In the genomic region with DNA sequence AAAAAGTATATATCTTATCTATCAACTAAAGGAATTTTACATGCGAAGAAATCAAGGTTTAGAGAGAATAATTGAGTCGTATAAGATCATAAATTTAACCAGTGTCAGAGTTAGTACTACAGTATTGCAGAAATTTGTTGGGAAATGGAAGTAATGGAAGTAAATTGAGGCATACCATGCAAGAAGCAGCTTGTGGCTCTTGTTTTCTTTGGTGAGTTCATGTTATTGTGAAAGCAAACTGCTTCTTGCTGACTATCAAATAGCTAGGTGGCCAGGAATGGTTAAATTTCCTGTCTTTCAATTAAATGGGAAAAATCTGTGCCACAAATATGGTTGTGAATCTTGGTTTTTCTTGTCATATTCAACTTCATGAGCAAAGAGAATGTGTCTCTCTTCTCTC, we compare ENCODE assay signal across 30 cellular contexts.
"Had no signal": no experiment of that assay in that cellular context is flagged by ENCODE, and none has a peak within 500 bp of the region (broad histone marks: within the 10 kb centered on the region; RNA-seq: fewer than 3 reads in every experiment).

No MANE protein-coding gene starts in this region.

- H3K27me3 Mint-ChIP-seq: activated naive CD4-positive, alpha-beta T cell treated with anti-CD3 and anti-CD28 coated beads, Interleukin-2, amount 10 ng/mL, durations not matched to agents 7 days and 5 days had no signal

- H3K4me1 ChIP-seq: SJCRH30 had no signal

- H3K27ac Mint-ChIP-seq: activated CD4-positive, alpha-beta T cell treated with anti-CD3 and anti-CD28 coated beads, Interleukin-2, amount 10 ng/mL, durations not matched to agents 24 days and 14 days; activated CD8-positive, alpha-beta T cell treated with anti-CD3 and anti-CD28 coated beads, Interleukin-2, amount 10 ng/mL, durations not matched to agents 7 days and 5 days; activated naive CD4-positive, alpha-beta T cell treated with anti-CD3 and anti-CD28 coated beads, Interleukin-2, amount 10 ng/mL, durations not matched to agents 7 days and 5 days; activated naive CD8-positive, alpha-beta T cell; activated naive CD8-positive, alpha-beta T cell treated with anti-CD3 and anti-CD28 coated beads, Interleukin-2, amount 50 U/mL, for 24 hours; activated T-cell treated with anti-CD3 and anti-CD28 coated beads, Interleukin-2, amount 50 U/mL, for 24 hours had no signal

- H3K36me3 ChIP-seq: brain microvascular endothelial cell, cardiac muscle cell, SJCRH30, WERI-Rb-1 had no signal

- H3K9me3 ChIP-seq: SJCRH30 had no signal

- H3K27ac ChIP-seq: brain microvascular endothelial cell, KMS-11, SJCRH30, SK-N-MC had no signal

- H3K4me3 ChIP-seq: cardiac muscle cell, SJCRH30, SK-N-MC had no signal

- DNase-seq: activated CD4-positive, alpha-beta T cell treated with anti-CD3 and anti-CD28 coated beads for 1 hour; activated CD4-positive, alpha-beta T cell treated with anti-CD3 and anti-CD28 coated beads, Interleukin-2, amount 10 ng/mL, durations not matched to agents 24 days and 14 days; activated CD4-positive, alpha-beta T cell treated with anti-CD3 and anti-CD28 coated beads, Interleukin-2, amount 50 U/mL, for 48 hours; activated CD4-positive, CD25-positive, alpha-beta regulatory T cell; activated CD8-positive, alpha-beta T cell treated with anti-CD3 and anti-CD28 coated beads, Interleukin-2, amount 10 ng/mL, durations not matched to agents 7 days and 5 days; activated effector memory CD4-positive, alpha-beta T cell treated with Interleukin-2 at 50 U/mL for 16 hours; activated naive CD4-positive, alpha-beta T cell treated with anti-CD3 and anti-CD28 coated beads, Interleukin-2, amount 10 ng/mL, durations not matched to agents 7 days and 5 days; activated naive CD8-positive, alpha-beta T cell treated with anti-CD3 and anti-CD28 coated beads, Interleukin-2, amount 50 U/mL, for 24 hours; activated T-cell treated with anti-CD3 and anti-CD28 coated beads, Interleukin-2, amount 50 U/mL, for 24 hours; aorta; brain microvascular endothelial cell; NCI-H1092 treated with DMSO at 0.1 percent for 48 hours; NCI-H146; NCI-H187; NCI-H2029 treated with DMSO at 0.1 percent for 48 hours; NCI-H2107; NCI-H2171; NCI-H510A; NCI-H526; NCI-H748 treated with DMSO at 0.1 percent for 48 hours; NK-92 treated with Interleukin-12 subunit alpha and Interleukin-12 subunit beta, amount 100 ng/mL, for 24 hours; PC-3; SHP77; SJCRH30; T1000; WERI-Rb-1 had no signal

- H3K4me2 ChIP-seq: KMS-11 had no signal

- H3K9me3 Mint-ChIP-seq: activated CD4-positive, alpha-beta T cell treated with anti-CD3 and anti-CD28 coated beads, Interleukin-2, amount 10 ng/mL, durations not matched to agents 24 days and 14 days; activated naive CD4-positive, alpha-beta T cell treated with anti-CD3 and anti-CD28 coated beads, Interleukin-2, amount 10 ng/mL, durations not matched to agents 7 days and 5 days; activated naive CD8-positive, alpha-beta T cell treated with anti-CD3 and anti-CD28 coated beads, Interleukin-2, amount 50 U/mL, for 24 hours; activated T-cell treated with anti-CD3 and anti-CD28 coated beads, Interleukin-2, amount 50 U/mL, for 24 hours had no signal

- H3K9ac ChIP-seq: KMS-11 had no signal

- H3K27me3 ChIP-seq: brain microvascular endothelial cell, cardiac muscle cell, SJCRH30 had no signal

- H3K4me3 Mint-ChIP-seq: activated CD4-positive, alpha-beta T cell treated with anti-CD3 and anti-CD28 coated beads, Interleukin-2, amount 10 ng/mL, durations not matched to agents 24 days and 14 days; activated CD8-positive, alpha-beta T cell treated with anti-CD3 and anti-CD28 coated beads, Interleukin-2, amount 10 ng/mL, durations not matched to agents 7 days and 5 days; activated naive CD4-positive, alpha-beta T cell treated with anti-CD3 and anti-CD28 coated beads, Interleukin-2, amount 10 ng/mL, durations not matched to agents 7 days and 5 days; activated naive CD8-positive, alpha-beta T cell; activated naive CD8-positive, alpha-beta T cell treated with anti-CD3 and anti-CD28 coated beads, Interleukin-2, amount 50 U/mL, for 24 hours; activated T-cell treated with anti-CD3 and anti-CD28 coated beads, Interleukin-2, amount 50 U/mL, for 24 hours had no signal

- ATAC-seq: activated CD8-positive, alpha-beta T cell treated with anti-CD3 and anti-CD28 coated beads, Interleukin-2, amount 10 ng/mL, durations not matched to agents 7 days and 5 days; activated naive CD8-positive, alpha-beta T cell treated with anti-CD3 and anti-CD28 coated beads, Interleukin-2, amount 50 U/mL, for 24 hours; PC-3 had no signal

- H3K4me1 Mint-ChIP-seq: activated CD4-positive, alpha-beta T cell treated with anti-CD3 and anti-CD28 coated beads, Interleukin-2, amount 10 ng/mL, durations not matched to agents 24 days and 14 days; activated naive CD4-positive, alpha-beta T cell treated with anti-CD3 and anti-CD28 coated beads, Interleukin-2, amount 10 ng/mL, durations not matched to agents 7 days and 5 days; activated naive CD8-positive, alpha-beta T cell treated with anti-CD3 and anti-CD28 coated beads, Interleukin-2, amount 50 U/mL, for 24 hours had no signal

- H3K36me3 Mint-ChIP-seq: activated naive CD4-positive, alpha-beta T cell treated with anti-CD3 and anti-CD28 coated beads, Interleukin-2, amount 10 ng/mL, durations not matched to agents 7 days and 5 days; activated naive CD8-positive, alpha-beta T cell had no signal
